Comparison of ENCODE assay signal across 8 cellular contexts in the genomic region with DNA sequence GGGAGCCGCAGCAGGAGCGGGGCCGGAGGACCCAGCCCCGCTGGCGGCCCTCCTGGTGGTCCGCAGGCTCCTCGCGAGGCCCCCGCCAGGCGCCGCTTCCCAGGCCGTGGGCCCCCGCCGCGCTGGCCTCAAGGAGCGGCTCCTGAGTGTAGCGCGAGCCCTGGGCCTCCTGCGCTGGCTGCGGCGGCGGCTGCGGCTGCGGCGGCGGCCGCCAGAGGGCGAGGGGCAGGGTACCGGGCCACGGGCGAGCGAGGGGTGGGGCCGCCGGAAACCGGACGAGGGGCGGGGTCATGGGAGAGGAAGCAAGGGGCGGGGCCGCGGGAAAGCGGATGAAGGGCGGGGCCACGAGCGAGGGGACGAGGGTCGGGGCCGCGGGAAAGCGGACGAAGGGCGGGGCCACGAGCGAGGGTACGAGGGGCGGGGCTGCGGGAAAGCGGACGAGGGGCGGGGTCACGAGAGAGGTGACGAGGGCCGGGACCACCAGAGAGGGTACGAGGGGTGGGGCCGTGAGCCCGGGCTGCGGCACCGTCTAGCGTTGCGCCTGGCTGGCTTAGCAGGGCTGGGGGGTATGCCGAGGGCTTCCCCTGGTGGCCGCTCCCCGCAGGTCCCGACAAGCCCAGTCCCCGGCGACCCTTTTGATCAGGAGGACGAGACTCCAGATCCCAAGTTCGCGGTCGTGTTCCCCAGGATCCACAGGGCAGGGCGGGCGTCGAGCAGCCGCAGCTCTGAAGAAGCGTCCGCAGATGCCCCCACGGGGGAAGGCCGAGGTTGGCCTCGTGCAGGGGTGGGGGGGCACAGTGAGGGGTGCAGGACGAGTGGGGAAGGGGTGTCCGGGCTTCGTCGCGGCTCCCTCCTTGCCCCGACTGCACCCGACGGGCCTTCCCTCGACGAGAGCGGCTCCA. TPM values are rescaled to one million over a fixed set of nuclear protein-coding genes. Genes with fewer than 3 reads are reported as not detected.
DNase-seq lines count a peak whose midpoint lies in the region; ATAC-seq and TF ChIP-seq lines count a peak whose summit lies in the region.

No MANE protein-coding gene starts in this region.

- peak overlapping the region; percentile 77 for H3K4me3 Mint-ChIP-seq in CD8-positive, alpha-beta T cell

- H2AFZ ChIP-seq in OCI-LY1 (ENCODE audit: low read length) = no peak overlapping the region

- CTCF ChIA-PET in CD8-positive, alpha-beta T cell (lab: Charles Lee) = interaction anchor here (1.0 to 1.8 kb wide), 11 partner anchors 8 to 164 kb away, joined by 3 to 7 read pairs (median 4); a partner anchor contains a TSS

- TF ChIP-seq RAD21 in Ishikawa (IDR thresholded peaks at IDR 0.05; ENCODE audit: low read depth) = peak; percentile 40; the same call in 1 of the 2 replicates

- POLR2A ChIA-PET in CD8-positive, alpha-beta T cell (lab: Charles Lee) = interaction anchor here (1.3 kb wide), 1 partner anchor 73 kb away, joined by 8 read pairs; a partner anchor contains a TSS

- peaks cover 15% of the 10 kb centered on the region for H3K4me1 Mint-ChIP-seq in CD8-positive, alpha-beta T cell (ENCODE audit: low read depth)

- peak overlapping the region; percentile 74 for H3K4me3 ChIP-seq in CD8-positive, alpha-beta T cell (ENCODE audit: low read depth, low read length)
- peak overlapping the region; percentile 54 for H3K4me3 ChIP-seq in OCI-LY1 (ENCODE audit: low read depth, low read length, poor library complexity, severe bottlenecking)
- H3K4me3 ChIP-seq in mucosa of descending colon = peak overlapping the region; percentile 24

- H3K27me3 Mint-ChIP-seq in CD8-positive, alpha-beta T cell (ENCODE audit: low read depth) = no peaks in the 10 kb centered on the region

- peak overlapping the region; percentile 59 for H3K4me2 ChIP-seq in OCI-LY1 (ENCODE audit: low read length)

- peak; percentile 61 for TF ChIP-seq CTCF in CD8-positive, alpha-beta T cell (IDR thresholded peaks at IDR 0.05)
- TF ChIP-seq CTCF in OCI-LY1 (IDR thresholded peaks at IDR 0.05; ENCODE audit: low read length) (peak; percentile 52), mucosa of descending colon (IDR thresholded peaks at IDR 0.05) (peak; percentile 71)

- no peaks in the 10 kb centered on the region for H3K9me3 ChIP-seq in CD8-positive, alpha-beta T cell (ENCODE audit: low read length)
- no peaks in the 10 kb centered on the region for H3K9me3 ChIP-seq in OCI-LY1 (ENCODE audit: low read length)
- no peaks in the 10 kb centered on the region for H3K9me3 ChIP-seq in mucosa of descending colon

- no peaks in the 10 kb centered on the region for H3F3A ChIP-seq in OCI-LY1 (ENCODE audit: insufficient read depth, low read length)

- ATAC-seq in CD8-positive, alpha-beta T cell = peak; percentile 85
- ATAC-seq in GM21390 (IDR thresholded peaks at IDR 0.05; ENCODE audit: unreplicated experiment) = peak; percentile 71
- ATAC-seq in mucosa of descending colon = peak; percentile 92

- 0 out of 2 replicates have a peak, but pooled peaks have one; percentile 36 for TF ChIP-seq EP300 in Ishikawa (IDR thresholded peaks at IDR 0.05; ENCODE audit: borderline replicate concordance)

- DNase-seq in CD8-positive, alpha-beta T cell = peak; percentile 90 to 99 (median 95)
- DNase-seq in activated T-cell treated with anti-CD3 and anti-CD28 coated beads, Interleukin-2, amount 50 U/mL, for 1 hour = peak; percentile 92
- DNase-seq in erythroblast (lab: John Stamatoyannopoulos, UW) (peak; percentile 89 to 93), mucosa of descending colon (peak; percentile 98 to 99 (median 99))
- DNase-seq in stimulated activated CD8-positive, alpha-beta memory T cell treated with anti-CD3 and anti-CD28 coated beads, Interleukin-2, amount 100 ng/mL, for 1 hour (ENCODE audit: low read depth in 2 of 2) = peak; percentile 85 to 96

- H4K20me1 ChIP-seq in OCI-LY1 (ENCODE audit: insufficient read depth, low read length) = no peaks in the 10 kb centered on the region

- H3K79me2 ChIP-seq in OCI-LY1 (ENCODE audit: insufficient read depth, low read length) = no peaks in the 10 kb centered on the region

- H3K27me3 ChIP-seq in CD8-positive, alpha-beta T cell (ENCODE audit: insufficient read depth, low read length) = no peaks in the 10 kb centered on the region
- H3K27me3 ChIP-seq in OCI-LY1 (ENCODE audit: insufficient read depth, low read length) = peaks cover 15% of the 10 kb centered on the region; the same call in 1 of the 2 replicates

- no peaks in the 10 kb centered on the region for H3K9me3 Mint-ChIP-seq in CD8-positive, alpha-beta T cell

- peak; percentile 34 for TF ChIP-seq POLR2A in erythroblast (IDR thresholded peaks at IDR 0.05; ENCODE audit: low read length)

- H3K4me1 ChIP-seq in CD8-positive, alpha-beta T cell (ENCODE audit: insufficient read depth, low read length) = peaks cover 15% of the 10 kb centered on the region
- H3K4me1 ChIP-seq in OCI-LY1 (ENCODE audit: insufficient read depth, low read length, severe bottlenecking) (peaks cover 11% of the 10 kb centered on the region), mucosa of descending colon (ENCODE audit: low read depth) (peaks cover 17% of the 10 kb centered on the region)

- peak overlapping the region; percentile 70 for H3K27ac Mint-ChIP-seq in CD8-positive, alpha-beta T cell

- no peaks in the 10 kb centered on the region for H3K36me3 Mint-ChIP-seq in CD8-positive, alpha-beta T cell

- peak overlapping the region; percentile 43; the same call in 1 of the 2 replicates for H3K9ac ChIP-seq in OCI-LY1 (ENCODE audit: low read length)

- intact Hi-C loops in CD8-positive, alpha-beta T cell (cut with DNase I, micrococcal nuclease) = loop anchor here (1.0 to 5.0 kb wide), 9 partner anchors 64 to 300 kb away; a partner anchor contains a TSS
- intact Hi-C loops in mucosa of descending colon (cut with DNase I, micrococcal nuclease) = no loop called here

- H3K27ac ChIP-seq in CD8-positive, alpha-beta T cell (ENCODE audit: low read depth, low read length) = peak overlapping the region; percentile 52
- H3K27ac ChIP-seq in OCI-LY1 (ENCODE audit: low read depth, low read length, poor library complexity, severe bottlenecking) = no peak overlapping the region

- no peaks in the 10 kb centered on the region for H3K36me3 ChIP-seq in CD8-positive, alpha-beta T cell (ENCODE audit: insufficient read depth, low read length)
- H3K36me3 ChIP-seq in OCI-LY1 (ENCODE audit: insufficient read depth, low read length) = no peaks in the 10 kb centered on the region
- H3K36me3 ChIP-seq in mucosa of descending colon (ENCODE audit: low read depth) = no peaks in the 10 kb centered on the region

- H3K9me2 ChIP-seq in OCI-LY1 (ENCODE audit: low read depth, low read length) = no peaks in the 10 kb centered on the region

TF ChIP-seq in Ishikawa, 13 proteins besides CTCF, POLR2A, EP300 and RAD21:
- TF ChIP-seq, protein P1, sequence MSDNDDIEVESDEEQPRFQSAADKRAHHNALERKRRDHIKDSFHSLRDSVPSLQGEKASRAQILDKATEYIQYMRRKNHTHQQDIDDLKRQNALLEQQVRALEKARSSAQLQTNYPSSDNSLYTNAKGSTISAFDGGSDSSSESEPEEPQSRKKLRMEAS (IDR thresholded peaks at IDR 0.05) = peak; percentile 40
- 0 out of 2 replicates have a peak, but pooled peaks have one; percentile 33 for TF ChIP-seq TAF1 (IDR thresholded peaks at IDR 0.05; ENCODE audit: low read depth)
- TF ChIP-seq TEAD4 (IDR thresholded peaks at IDR 0.05) = no peak
- peak; percentile 77 for TF ChIP-seq ZBTB7A (IDR thresholded peaks at IDR 0.05; ENCODE audit: low read depth)
- no peak for TF ChIP-seq NFIC (IDR thresholded peaks at IDR 0.05)

RNA-seq across cellular contexts. Expression of a gene that starts 1.7 kb away (rescaled TPM):
- 100 to 1,000 TPM; 271 to 300 TPM for total RNA-seq in CD8-positive, alpha-beta T cell
- 1,000 to 10,000 TPM in 1 of 3 donors, 100 to 1,000 TPM in 2; 591 to 1,071 (median 660) TPM for total RNA-seq in mucosa of descending colon

RNA-seq across cellular contexts. Expression of a gene that starts 44.0 kb away (rescaled TPM):
- total RNA-seq in CD8-positive, alpha-beta T cell = 1 to 10 TPM in 1 of 2 experiments, under 1 TPM in 1; 0.60 to 2.1 TPM
- 10 to 100 TPM; 20.7 to 41.6 (median 27.5) TPM for total RNA-seq in mucosa of descending colon

Comparison
In these comparisons a context has a peak if more than half of its experiments do, and no peak if none do; other contexts are left out.
1. H3K4me3 ChIP-seq: peak in every context shown above with its lines; median percentile 74 in CD8-positive, alpha-beta T cell; 54 in OCI-LY1; 24 in mucosa of descending colon.
2. RNA of a gene that starts 44.0 kb away (total RNA-seq): 20.7 to 41.6 TPM in mucosa of descending colon; 0.60 to 2.1 TPM in CD8-positive, alpha-beta T cell; every median in the first group is over 4 times any median in the second.
3. intact Hi-C loops: an anchor here in CD8-positive, alpha-beta T cell (1.0 to 5.0 kb wide); none called in mucosa of descending colon.
4. Peak in every context shown above with its lines, with median percentiles within 50 percentile points of each other: ATAC-seq, DNase-seq and CTCF ChIP-seq.